14 cellular contexts compared by ENCODE assay signal in genomic region chr20:36167826-36168634, GRCh38.
DNase-seq lines count a peak whose midpoint lies in the region; ATAC-seq and TF ChIP-seq lines count a peak whose summit lies in the region.
"Had no signal": no experiment of that assay in that cellular context is flagged by ENCODE, and none has a peak within 500 bp of the region (broad histone marks: within the 10 kb centered on the region; RNA-seq: fewer than 3 reads in every experiment).

No MANE protein-coding gene starts in this region.

- peak; percentile 40 for DNase-seq in AG08395 (ENCODE audit: low spot score)
- DNase-seq in HS-27A (ENCODE audit: low read depth): peak; percentile 39
- DNase-seq in SW480 (ENCODE audit: low spot score): peak; percentile 63
- peak; percentile 30 to 36 for DNase-seq in foreskin fibroblast
- DNase-seq in activated naive CD4-positive, alpha-beta T cell treated with anti-CD3 and anti-CD28 coated beads, Interleukin-2, amount 50 U/mL, for 16 hours: no peak
- no peak for DNase-seq in foreskin melanocyte
- DNase-seq in NCI-H1436 (lab: John Stamatoyannopoulos, UW): no peak
- DNase-seq: activated CD8-positive, alpha-beta T cell treated with anti-CD3 and anti-CD28 coated beads for 36 hours; activated naive CD4-positive, alpha-beta T cell; NCI-H2081; stimulated activated CD4-positive, alpha-beta T cell treated with anti-CD3 and anti-CD28 coated beads, Interleukin-2, amount 100 ng/mL, for 24 hours; stimulated activated naive CD8-positive, alpha-beta T cell treated with anti-CD3 and anti-CD28 coated beads, Interleukin-15, Interleukin-2, amounts not matched to agents 100 U/mL and 50 U/mL, for 24 hours had no signal

- no peak overlapping the region for H3K4me3 ChIP-seq in foreskin fibroblast (ENCODE audit: low read depth in 1 of 2, low read length in 2 of 2)
- H3K4me3 ChIP-seq: coronary artery had no signal

- ATAC-seq in HG03432 (IDR thresholded peaks at IDR 0.05; ENCODE audit: unreplicated experiment): no peak
- ATAC-seq: activated CD8-positive, alpha-beta T cell treated with anti-CD3 and anti-CD28 coated beads for 36 hours; stimulated activated naive CD8-positive, alpha-beta T cell treated with anti-CD3 and anti-CD28 coated beads, Interleukin-15, Interleukin-2, amounts not matched to agents 100 U/mL and 50 U/mL, for 24 hours had no signal

- TF ChIP-seq CTCF in foreskin fibroblast (IDR thresholded peaks at IDR 0.05; ENCODE audit: low read depth, low read length): no peak

Comparison
In these comparisons a context has a peak if more than half of its experiments do, and no peak if none do; other contexts are left out.
1. DNase-seq: peak in AG08395 (single experiment), HS-27A (single experiment), SW480 (single experiment) and foreskin fibroblast (2 of 2); none in activated naive CD4-positive, alpha-beta T cell treated with anti-CD3 and anti-CD28 coated beads, Interleukin-2, amount 50 U/mL, for 16 hours (single experiment), foreskin melanocyte (single experiment) and NCI-H1436 (single experiment).